In the genomic region with DNA sequence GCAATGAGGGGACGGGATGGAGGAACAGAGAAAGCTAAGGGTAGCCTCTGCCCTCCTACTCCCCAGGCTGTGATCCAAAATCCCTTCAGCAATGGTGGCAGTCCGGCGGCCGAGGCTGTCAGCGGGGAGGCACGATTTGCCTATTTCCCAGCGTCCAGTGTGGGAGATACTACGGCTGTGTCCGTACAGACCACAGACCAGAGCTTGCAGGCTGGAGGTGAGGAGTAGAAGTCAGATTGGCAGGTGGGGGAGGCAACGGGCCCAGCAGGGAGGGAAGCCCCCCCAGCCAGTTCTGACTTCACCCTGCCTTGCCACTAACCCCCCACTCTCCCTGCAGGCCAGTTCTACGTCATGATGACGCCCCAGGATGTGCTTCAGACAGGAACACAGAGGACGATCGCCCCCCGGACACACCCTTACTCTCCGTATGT, we compare ENCODE assay signal across 13 cellular contexts. TPM values are rescaled to one million over a fixed set of nuclear protein-coding genes. Genes with fewer than 3 reads are reported as not detected.
DNase-seq lines count a peak whose midpoint lies in the region; ATAC-seq and TF ChIP-seq lines count a peak whose summit lies in the region.
"Had no signal": no experiment of that assay in that cellular context is flagged by ENCODE, and none has a peak within 500 bp of the region (broad histone marks: within the 10 kb centered on the region; RNA-seq: fewer than 3 reads in every experiment).

No MANE protein-coding gene starts in this region.

- H3K23ac ChIP-seq in IMR-90 (ENCODE audit: low read depth, low read length), result no peak overlapping the region

- H3K4me1 ChIP-seq in IMR-90 (ENCODE audit: control insufficient read depth, insufficient read depth, low read length) (peaks cover 7% of the 10 kb centered on the region), breast epithelium (peaks cover 0 to 14% of the 10 kb centered on the region in 2 donors)

- no peak overlapping the region for H3K9ac ChIP-seq in IMR-90 (ENCODE audit: low read depth, low read length)

- H4K20me1 ChIP-seq in IMR-90 (ENCODE audit: insufficient read depth, low read length), result no peaks in the 10 kb centered on the region

- no peaks in the 10 kb centered on the region; the same call in 1 of the 2 replicates for H3K9me1 ChIP-seq in IMR-90 (ENCODE audit: insufficient read depth, low read length)

- H2BK120ac ChIP-seq in IMR-90 (ENCODE audit: low read depth, low read length), result no peak overlapping the region

- peaks cover 14 to 45% of the 10 kb centered on the region in 2 experiments for H3K79me1 ChIP-seq in IMR-90 (ENCODE audit: low read depth in 1 of 2, low read length in 2 of 2)

- no peaks in the 10 kb centered on the region for H3K27me3 ChIP-seq in CD4-positive, alpha-beta T cell (ENCODE audit: control insufficient read depth, insufficient read depth, low read length)
- H3K27me3 ChIP-seq in IMR-90 (ENCODE audit: control insufficient read depth, insufficient read depth, low read length) (no peaks in the 10 kb centered on the region), breast epithelium (no peaks in the 10 kb centered on the region)

- H2AFZ ChIP-seq in IMR-90 (replicated peaks; ENCODE audit: low read length, poor library complexity), result no peak overlapping the region

- BruUV-seq in IMR-90 (replicated peaks; lab: Mats Ljungman, UMichigan), result no TSS peak

- no CpG with 5 or more reads among the region's 16 CpGs for WGBS in IMR-90 (ENCODE audit: extremely low coverage in 2 of 2, insufficient read length in 1 of 2), 2 experiments

- no peak overlapping the region for H3K4me2 ChIP-seq in IMR-90 (ENCODE audit: low read depth, low read length)

- H3K36me3 ChIP-seq in IMR-90 (ENCODE audit: control insufficient read depth, insufficient read depth, low read length) (peaks cover 40% of the 10 kb centered on the region), breast epithelium (peaks cover 5% of the 10 kb centered on the region)

- intact Hi-C loops in CD4-positive, alpha-beta T cell (cut with DNase I, micrococcal nuclease), result loop anchor here in 1 of 2 experiments (5.0 kb wide), 1 partner anchor 227 kb away; no protein-coding TSS in a partner anchor
- intact Hi-C loops in IMR-90 (cut with micrococcal nuclease), result no loop called here
- intact Hi-C loops in breast epithelium (cut with DNase I; ENCODE audit: low total_unique reads), result no loop called here

- no peak overlapping the region for H2BK5ac ChIP-seq in IMR-90 (ENCODE audit: low read depth, low read length, poor library complexity, severe bottlenecking)

- no peak overlapping the region for H3K4ac ChIP-seq in IMR-90 (ENCODE audit: low read depth, low read length)

- CTCF ChIA-PET in CD4-positive, alpha-beta T cell (lab: Charles Lee), result interaction anchor here (0.7 kb wide), 1 partner anchor 59 kb away, joined by 3 read pairs; no protein-coding TSS in a partner anchor
- CTCF ChIA-PET in IMR-90 (lab: Yijun Ruan, JAX), result interaction anchor here (1.3 kb wide), 1 partner anchor 116 kb away, joined by 3 read pairs; no protein-coding TSS in a partner anchor

- H2AK5ac ChIP-seq in IMR-90 (ENCODE audit: low read depth, low read length), result no peak overlapping the region

- H2BK20ac ChIP-seq in IMR-90 (ENCODE audit: low read depth, low read length), result no peak overlapping the region

- H4K8ac ChIP-seq in IMR-90 (ENCODE audit: low read depth in 2 of 2, low read length in 2 of 2), result no peak overlapping the region

- no peak overlapping the region for H4K5ac ChIP-seq in IMR-90 (ENCODE audit: low read depth, low read length)

- ATAC-seq in CD4-positive, alpha-beta T cell (ENCODE audit: poor library complexity), result no peak
- no peak for ATAC-seq in IMR-90 (ENCODE audit: low read depth)
- no peak for ATAC-seq in HG02763 (IDR thresholded peaks at IDR 0.05; ENCODE audit: unreplicated experiment)

- no peaks in the 10 kb centered on the region for H3K27me3 Mint-ChIP-seq in CD4-positive, alpha-beta T cell
- H3K27me3 Mint-ChIP-seq in nephron (ENCODE audit: low read depth), result no peaks in the 10 kb centered on the region

- no peak overlapping the region for H3K18ac ChIP-seq in IMR-90 (ENCODE audit: low read depth, low read length)

- H3K27ac Mint-ChIP-seq in CD4-positive, alpha-beta T cell, result peak overlapping the region; percentile 81
- H3K27ac Mint-ChIP-seq in nephron, result peak overlapping the region; percentile 59 to 92 (median 88)

- no peaks in the 10 kb centered on the region for H3K9me3 ChIP-seq in CD4-positive, alpha-beta T cell (ENCODE audit: control insufficient read depth, low read length)
- no peaks in the 10 kb centered on the region for H3K9me3 ChIP-seq in IMR-90 (ENCODE audit: control insufficient read depth, insufficient read depth, low read length)
- no peaks in the 10 kb centered on the region for H3K9me3 ChIP-seq in breast epithelium

- in situ Hi-C loops in IMR-90 (cut with MboI; ENCODE audit: low sequenced_read_pairs), result no loop called here

- H3K4me1 Mint-ChIP-seq in CD4-positive, alpha-beta T cell (ENCODE audit: low read depth), result peaks cover 33% of the 10 kb centered on the region
- peaks cover 4% of the 10 kb centered on the region for H3K4me1 Mint-ChIP-seq in nephron

- TF ChIP-seq RAD21 in IMR-90 (IDR thresholded peaks at IDR 0.05; ENCODE audit: low read length), result no peak

- no peak overlapping the region for H3K56ac ChIP-seq in IMR-90 (ENCODE audit: extremely low read depth, insufficient read depth, low read length)

- H3K4me3 ChIP-seq in IMR-90 (ENCODE audit: insufficient read depth, low read depth, low read length), result no peak overlapping the region
- H3K4me3 ChIP-seq in breast epithelium, result peak overlapping the region in 1 of 3 donors; percentile 73

- TF ChIP-seq CTCF in CD4-positive, alpha-beta T cell (IDR thresholded peaks at IDR 0.05), result no peak
- TF ChIP-seq CTCF in IMR-90 (conservative IDR thresholded peaks at IDR 0.05; ENCODE audit: low read depth, low read length), result no peak
- TF ChIP-seq CTCF in breast epithelium (IDR thresholded peaks at IDR 0.05), result no peak
- no peak for TF ChIP-seq CTCF in nephron (IDR thresholded peaks at IDR 0.05; ENCODE audit: unreplicated experiment in 3 of 3)

- peak overlapping the region; percentile 83 for H3K4me3 Mint-ChIP-seq in CD4-positive, alpha-beta T cell
- peak overlapping the region; percentile 78 to 86 (median 86) for H3K4me3 Mint-ChIP-seq in nephron

- DNase-seq in CD4-positive, alpha-beta T cell, result no peak
- DNase-seq in IMR-90 (no peak), breast epithelium (ENCODE audit: low spot score in 2 of 2) (no peak), C1 segment of cervical spinal cord (lab: John Stamatoyannopoulos, UW) (no peak), DMS79 treated with DMSO at 0.1 percent for 48 hours (lab: John Stamatoyannopoulos, UW) (no peak), NCI-H146 treated with DMSO at 0.1 percent for 48 hours (lab: John Stamatoyannopoulos, UW; ENCODE audit: unreplicated experiment) (no peak)
- DNase-seq: cerebellar nuclear complex, DMS53, HCEC 1CT, NCI-H146 had no signal

- TF ChIP-seq POLR2A in IMR-90 (IDR thresholded peaks at IDR 0.05; ENCODE audit: low read depth, low read length), result no peak
- no peak for TF ChIP-seq POLR2A in breast epithelium (IDR thresholded peaks at IDR 0.05)

- H2AK9ac ChIP-seq in IMR-90 (replicated peaks; ENCODE audit: low read depth, low read length, poor library complexity), result peak overlapping the region; percentile 63

- no peak overlapping the region for H3K14ac ChIP-seq in IMR-90 (replicated peaks; ENCODE audit: low read depth, low read length)

- POLR2A ChIA-PET in CD4-positive, alpha-beta T cell (lab: Charles Lee), result interaction anchor here (3.6 to 4.1 kb wide), 2 partner anchors 59 to 129 kb away, joined by 20 to 27 read pairs; no protein-coding TSS in a partner anchor
- POLR2A ChIA-PET in IMR-90 (lab: Charles Lee; ENCODE audit: unreplicated experiment), result no interaction called here

- peaks cover 74% of the 10 kb centered on the region for H3K36me3 Mint-ChIP-seq in CD4-positive, alpha-beta T cell (ENCODE audit: low read depth)
- peaks cover 46% of the 10 kb centered on the region for H3K36me3 Mint-ChIP-seq in nephron (ENCODE audit: low read depth)

- no peak overlapping the region for H3K27ac ChIP-seq in CD4-positive, alpha-beta T cell (ENCODE audit: low read depth, low read length)
- H3K27ac ChIP-seq in IMR-90 (ENCODE audit: insufficient read depth, low read length), result no peak overlapping the region
- H3K27ac ChIP-seq in breast epithelium, result peak overlapping the region; percentile 84 to 95

- H2BK15ac ChIP-seq in IMR-90 (ENCODE audit: low read depth, low read length), result no peak overlapping the region

- dilution Hi-C loops in IMR-90 (cut with HindIII; ENCODE audit: low sequenced_read_pairs, unreplicated experiment), result no loop called here

- H3K9me3 Mint-ChIP-seq in CD4-positive, alpha-beta T cell, result no peaks in the 10 kb centered on the region
- H3K9me3 Mint-ChIP-seq in nephron, result no peaks in the 10 kb centered on the region

- no peak overlapping the region for H4K91ac ChIP-seq in IMR-90 (ENCODE audit: insufficient read depth, low read depth, low read length)

RNA-seq across cellular contexts. Expression of a gene that starts 1.6 kb away (rescaled TPM):
- total RNA-seq in CD4-positive, alpha-beta T cell, result 100 to 1,000 TPM; 335 to 344 TPM
- 21.3 and 27.5 TPM in 2 replicates for total RNA-seq in IMR-90 (2012; rRNA removed)
- polyA plus RNA-seq in IMR-90 (2012; rRNA removed), result 65.6 and 82.5 TPM in 2 replicates
- polyA plus RNA-seq in IMR-90 (2012; cell fraction: cytosol; rRNA removed), result 65.8 and 106 TPM in 2 replicates
- polyA plus RNA-seq in IMR-90 (2012; cell fraction: nucleus; rRNA removed; ENCODE audit: low replicate concordance), result 185 and 211 TPM in 2 replicates
- 100 to 1,000 TPM in 1 of 3 donors, 10 to 100 TPM in 2; 72.7 to 117 (median 77.3) TPM for total RNA-seq in breast epithelium

RNA-seq across cellular contexts. Expression of a gene that starts 11.9 kb away (rescaled TPM):
- 1 to 10 TPM; 1.5 to 1.6 TPM for total RNA-seq in CD4-positive, alpha-beta T cell
- under 0.01 TPM in 2 replicates for total RNA-seq in IMR-90 (2012; rRNA removed)
- not detected in 2 replicates for polyA plus RNA-seq in IMR-90 (2012; rRNA removed)
- polyA plus RNA-seq in IMR-90 (2012; cell fraction: cytosol; rRNA removed), result not detected in 2 replicates
- polyA plus RNA-seq in IMR-90 (2012; cell fraction: nucleus; rRNA removed; ENCODE audit: low replicate concordance), result 0.03 and 0.25 TPM in 2 replicates
- total RNA-seq in breast epithelium, result 1 to 10 TPM in 1 of 3 donors, not detected in 2; 1.5 TPM
- total RNA-seq: mesenteric fat pad had no signal

RNA-seq across cellular contexts. Expression of a gene that starts 21.6 kb away (rescaled TPM):
- total RNA-seq in CD4-positive, alpha-beta T cell, result not detected
- not detected in 2 replicates for total RNA-seq in IMR-90 (2012; rRNA removed)
- not detected in 2 replicates for polyA plus RNA-seq in IMR-90 (2012; rRNA removed)
- not detected in 2 replicates for polyA plus RNA-seq in IMR-90 (2012; cell fraction: cytosol; rRNA removed)
- polyA plus RNA-seq in IMR-90 (2012; cell fraction: nucleus; rRNA removed; ENCODE audit: low replicate concordance), result not detected in 2 replicates
- 1 to 10 TPM in 1 of 3 donors, not detected in 2; 4.2 TPM for total RNA-seq in breast epithelium
- total RNA-seq: mesenteric fat pad had no signal

RNA-seq across cellular contexts. Expression of a gene that starts 21.6 kb away (rescaled TPM):
- 10 to 100 TPM; 45.0 to 47.9 TPM for total RNA-seq in CD4-positive, alpha-beta T cell
- 0.18 and 0.28 TPM in 2 replicates for total RNA-seq in IMR-90 (2012; rRNA removed)
- 0.44 and 0.98 TPM in 2 replicates for polyA plus RNA-seq in IMR-90 (2012; rRNA removed)
- 0.94 and 1.4 TPM in 2 replicates for polyA plus RNA-seq in IMR-90 (2012; cell fraction: cytosol; rRNA removed)
- polyA plus RNA-seq in IMR-90 (2012; cell fraction: nucleus; rRNA removed; ENCODE audit: low replicate concordance), result 0.23 and 0.51 TPM in 2 replicates
- total RNA-seq in breast epithelium, result 10 to 100 TPM in 2 of 3 donors, 1 to 10 TPM in 1; 3.7 to 37.5 (median 35.1) TPM

RNA-seq across cellular contexts. Expression of a gene that starts 41.9 kb away (rescaled TPM):
- not detected for total RNA-seq in CD4-positive, alpha-beta T cell
- total RNA-seq in IMR-90 (2012; rRNA removed), result not detected in 2 replicates
- polyA plus RNA-seq in IMR-90 (2012; rRNA removed), result not detected in 2 replicates
- not detected in 2 replicates for polyA plus RNA-seq in IMR-90 (2012; cell fraction: cytosol; rRNA removed)
- not detected in 2 replicates for polyA plus RNA-seq in IMR-90 (2012; cell fraction: nucleus; rRNA removed; ENCODE audit: low replicate concordance)
- total RNA-seq in breast epithelium, result under 1 TPM in 1 of 3 donors, not detected in 2; 0.44 TPM
- total RNA-seq: mesenteric fat pad had no signal

Comparison
In these comparisons a context has a peak if more than half of its experiments do, and no peak if none do; other contexts are left out.
1. H3K27ac ChIP-seq: peak in breast epithelium (2 of 2); none in CD4-positive, alpha-beta T cell (single experiment) and IMR-90 (single experiment).